ENCODE assay signal across 1 cellular context in the genomic region with DNA sequence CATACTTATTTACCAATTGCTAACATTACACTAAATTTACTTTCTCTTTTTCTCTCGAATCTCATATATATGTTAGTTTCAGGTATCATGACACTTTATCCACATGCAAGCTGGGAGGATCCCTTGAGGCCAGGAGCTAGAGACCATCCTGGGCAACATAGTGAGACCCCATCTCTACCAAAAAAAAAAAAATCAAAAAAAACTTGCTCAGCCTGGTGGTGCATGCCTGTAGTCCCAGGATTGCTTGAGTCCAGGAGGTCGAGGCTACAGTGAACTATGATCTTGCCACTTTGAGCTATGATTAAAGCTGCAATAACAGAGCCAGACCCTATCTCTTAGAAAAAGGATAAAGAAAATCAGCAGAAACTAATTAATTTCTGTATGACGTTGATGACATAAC.
TF ChIP-seq lines count a peak whose summit lies in the region.

No MANE protein-coding gene starts in this region.

TF ChIP-seq in IMR-90, 13 proteins besides CTCF, POLR2A, EP300 and RAD21:
- TF ChIP-seq, protein P1, sequence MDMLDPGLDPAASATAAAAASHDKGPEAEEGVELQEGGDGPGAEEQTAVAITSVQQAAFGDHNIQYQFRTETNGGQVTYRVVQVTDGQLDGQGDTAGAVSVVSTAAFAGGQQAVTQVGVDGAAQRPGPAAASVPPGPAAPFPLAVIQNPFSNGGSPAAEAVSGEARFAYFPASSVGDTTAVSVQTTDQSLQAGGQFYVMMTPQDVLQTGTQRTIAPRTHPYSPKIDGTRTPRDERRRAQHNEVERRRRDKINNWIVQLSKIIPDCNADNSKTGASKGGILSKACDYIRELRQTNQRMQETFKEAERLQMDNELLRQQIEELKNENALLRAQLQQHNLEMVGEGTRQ (IDR thresholded peaks at IDR 0.05; ENCODE audit: low read depth, low read length): no peak
